9 cellular contexts compared by ENCODE assay signal in the genomic region with DNA sequence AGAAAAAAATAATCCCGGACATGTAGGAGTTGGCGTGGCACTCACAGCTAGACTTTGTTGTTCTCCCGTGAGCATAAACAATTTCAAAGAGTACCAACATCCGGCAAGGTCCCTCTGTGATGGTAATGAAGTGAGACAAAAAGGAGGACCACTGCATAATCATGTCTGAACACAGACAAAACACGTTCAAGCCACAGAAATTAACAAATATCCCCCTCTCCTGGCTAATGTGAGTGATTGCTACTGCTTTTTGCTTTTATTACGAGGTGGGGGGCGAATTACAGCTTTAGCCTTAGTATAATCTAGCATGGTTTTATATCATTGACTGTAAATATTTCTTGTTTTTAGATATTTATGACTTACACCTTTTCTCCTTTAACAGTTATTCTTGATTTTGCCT.
DNase-seq lines count a peak whose midpoint lies in the region; ATAC-seq, FAIRE-seq and TF ChIP-seq lines count a peak whose summit lies in the region.
"Had no signal": no experiment of that assay in that cellular context is flagged by ENCODE, and none has a peak within 500 bp of the region (broad histone marks: within the 10 kb centered on the region; RNA-seq: fewer than 3 reads in every experiment).

No MANE protein-coding gene starts in this region.

- CTCF ChIA-PET in HepG2 (lab: Yijun Ruan, JAX; ENCODE audit: low intra/inter-chr PET ratio, low total read pairs): no interaction called here

- H3K4me2 ChIP-seq in HepG2 (ENCODE audit: low read depth, low read length): no peak overlapping the region; the same call in 1 of the 2 replicates

- no peak for TF ChIP-seq EP300 in HepG2 (IDR thresholded peaks at IDR 0.05; ENCODE audit: low read depth in 2 of 2, low read length in 2 of 2)
- TF ChIP-seq EP300 in HepG2 (CRISPR knock-in tag; IDR thresholded peaks at IDR 0.05; ENCODE audit: borderline replicate concordance): no peak

- TF ChIP-seq CTCF in LNCAP (IDR thresholded peaks at IDR 0.05): peak; percentile 38
- peak; percentile 32; the same call in 1 of the 2 replicates for TF ChIP-seq CTCF in WERI-Rb-1 (IDR thresholded peaks at IDR 0.05; ENCODE audit: low read depth, low read length)
- TF ChIP-seq CTCF in HepG2 (CRISPR knock-in tag; IDR thresholded peaks at IDR 0.05): peak; percentile 37
- no peak for TF ChIP-seq CTCF in colonic mucosa (IDR thresholded peaks at IDR 0.05)

- intact Hi-C loops in HepG2 (cut with micrococcal nuclease; ENCODE audit: unreplicated experiment) (no loop called here), colonic mucosa (cut with DNase I) (no loop called here)

- no peak overlapping the region for H3K9ac ChIP-seq in HepG2 (ENCODE audit: insufficient read depth, low read depth, low read length)
- H3K9ac ChIP-seq in colonic mucosa (ENCODE audit: low read depth in 2 of 2, low read length in 2 of 2): no peak overlapping the region

- H3K36me3 ChIP-seq in WERI-Rb-1 (no peaks in the 10 kb centered on the region), HepG2 (replicated peaks in 1 of 2; ENCODE audit: control insufficient read depth in 1 of 2, insufficient read depth in 2 of 2, low read length in 2 of 2) (no peaks in the 10 kb centered on the region), colonic mucosa (no peaks in the 10 kb centered on the region)
- H3K36me3 ChIP-seq: stomach had no signal

- POLR2A ChIA-PET in HepG2 (lab: Yijun Ruan, JAX): no interaction called here

- TF ChIP-seq POLR2A in HepG2 (IDR thresholded peaks at IDR 0.05; ENCODE audit: insufficient read depth in 1 of 2, low read depth in 2 of 2, low read length in 2 of 2): no peak

- no TSS peak for BruUV-seq in HepG2 (replicated peaks; lab: Mats Ljungman, UMichigan)

- no peak overlapping the region for H2AFZ ChIP-seq in HepG2 (ENCODE audit: low read length)

- no peaks in the 10 kb centered on the region for H3K79me2 ChIP-seq in HepG2 (ENCODE audit: insufficient read depth, low read length)

- DNase-seq in DMS53 treated with DMSO at 0.1 percent for 48 hours (lab: John Stamatoyannopoulos, UW; ENCODE audit: unreplicated experiment): peak; percentile 13
- DNase-seq in WERI-Rb-1: no peak
- peak; percentile 5 for DNase-seq in HepG2 (ENCODE audit: low spot score)
- no peak for DNase-seq in COLO668 (lab: John Stamatoyannopoulos, UW; ENCODE audit: unreplicated experiment)
- no peak for DNase-seq in GOT3 (lab: John Stamatoyannopoulos, UW)
- no peak for DNase-seq in colonic mucosa
- DNase-seq: stomach had no signal

- H3K9me3 ChIP-seq in WERI-Rb-1 (ENCODE audit: severe bottlenecking) (no peaks in the 10 kb centered on the region), HepG2 (ENCODE audit: low read length) (no peaks in the 10 kb centered on the region), colonic mucosa (no peaks in the 10 kb centered on the region)
- H3K9me3 ChIP-seq: stomach had no signal

- H3K4me1 ChIP-seq in HepG2 (ENCODE audit: insufficient read depth, low read length) (no peaks in the 10 kb centered on the region), colonic mucosa (no peaks in the 10 kb centered on the region)
- H3K4me1 ChIP-seq: stomach had no signal

- H3K4me3 ChIP-seq in WERI-Rb-1 (ENCODE audit: low read depth, low read length) (no peak overlapping the region), HepG2 (replicated peaks in 1 of 3; ENCODE audit: insufficient read depth in 1 of 3, low read depth in 2 of 3, low read length in 3 of 3) (no peak overlapping the region), colonic mucosa (no peak overlapping the region)
- H3K4me3 ChIP-seq: stomach had no signal

- no peak for FAIRE-seq in HepG2 (lab: Jason Lieb, UNC)

- TF ChIP-seq RAD21 in HepG2 (CRISPR knock-in tag; IDR thresholded peaks at IDR 0.05): no peak

- H3K27ac ChIP-seq in WERI-Rb-1 (no peak overlapping the region), HepG2 (ENCODE audit: extremely low read length, insufficient read depth, low read length) (no peak overlapping the region), colonic mucosa (no peak overlapping the region)
- H3K27ac ChIP-seq: stomach had no signal

- H3K27me3 ChIP-seq in WERI-Rb-1 (ENCODE audit: insufficient read depth, low read depth, severe bottlenecking): peaks cover 19% of the 10 kb centered on the region
- H3K27me3 ChIP-seq in HepG2 (ENCODE audit: control insufficient read depth in 1 of 2, insufficient read depth in 2 of 2, low read length in 2 of 2): no peaks in the 10 kb centered on the region
- H3K27me3 ChIP-seq in colonic mucosa: no peaks in the 10 kb centered on the region

- no peaks in the 10 kb centered on the region for H4K20me1 ChIP-seq in HepG2 (ENCODE audit: insufficient read depth, low read length)

- ATAC-seq in HepG2 (no peak), HG03280 (IDR thresholded peaks at IDR 0.05; ENCODE audit: unreplicated experiment) (no peak)

- in situ Hi-C loops in HepG2 (cut with HindIII; ENCODE audit: extremely low pct_ligation_motif_present, low pct_unique_long_range_greater_than_20kb): no loop called here

- WGBS in HepG2 (ENCODE audit: low lambda C conversion rate): 0% methylated on average over 6 of the region's 7 CpGs

TF ChIP-seq in HepG2, 621 proteins besides CTCF, POLR2A, EP300 and RAD21:
- TF ChIP-seq STAG1 (CRISPR knock-in tag; IDR thresholded peaks at IDR 0.05): peak; percentile 33; the same call in 1 of the 2 replicates
- TF ChIP-seq ZBTB7B (CRISPR knock-in tag; IDR thresholded peaks at IDR 0.05): no peak
TF ChIP-seq in HepG2: peak in this region for 1.

Comparison
In these comparisons a context has a peak if more than half of its experiments do, and no peak if none do; other contexts are left out.
1. DNase-seq: peak in DMS53 treated with DMSO at 0.1 percent for 48 hours (single experiment) and HepG2 (single experiment); none in WERI-Rb-1 (single experiment), COLO668 (single experiment), GOT3 (single experiment) and colonic mucosa (single experiment).